15 cellular contexts compared by ENCODE assay signal in genomic region chr5:956178-956761, GRCh38. TPM values are rescaled to one million over a fixed set of nuclear protein-coding genes. Genes with fewer than 3 reads are reported as not detected.
DNase-seq lines count a peak whose midpoint lies in the region; ATAC-seq, FAIRE-seq and TF ChIP-seq lines count a peak whose summit lies in the region.
"Had no signal": no experiment of that assay in that cellular context is flagged by ENCODE, and none has a peak within 500 bp of the region (broad histone marks: within the 10 kb centered on the region; RNA-seq: fewer than 3 reads in every experiment).

No MANE protein-coding gene starts in this region.

- peak overlapping the region in 9 of 11 experiments; percentile 64 to 99 (median 86); a peak in 17 of 22 replicates for H3K4me2 ChIP-seq in BLaER1 treated with 17β-estradiol and CSF1 and Interleukin-3, amounts not matched to agents 10 nM and 100 nM
- peak overlapping the region; percentile 59 for H3K4me2 ChIP-seq in fibroblast of lung (ENCODE audit: extremely low read depth, insufficient read depth, low read length)

- CTCF ChIA-PET in RWPE1 (lab: Yijun Ruan, JAX), result interaction anchor here (0.7 kb wide), 1 partner anchor 10 kb away, joined by 3 read pairs; no protein-coding TSS in a partner anchor

- H2AFZ ChIP-seq in fibroblast of lung (ENCODE audit: low read length), result no peak overlapping the region

- FAIRE-seq in D721Med (lab: Jason Lieb, UNC), result no peak

- no peak overlapping the region for H3K9ac ChIP-seq in BLaER1 treated with 17β-estradiol and CSF1 and Interleukin-3, amounts not matched to agents 10 nM and 100 nM
- H3K9ac ChIP-seq in fibroblast of lung (ENCODE audit: insufficient read depth, low read length), result no peak overlapping the region
- H3K9ac ChIP-seq: KMS-11 had no signal

- H3K36me3 ChIP-seq in BLaER1 treated with 17β-estradiol and CSF1 and Interleukin-3, amounts not matched to agents 10 nM and 100 nM, result no peaks in the 10 kb centered on the region
- no peaks in the 10 kb centered on the region for H3K36me3 ChIP-seq in fibroblast of lung (ENCODE audit: control insufficient read depth, insufficient read depth, low read length)
- H3K36me3 ChIP-seq: heart right ventricle, Peyer's patch, prostate gland had no signal

- peaks cover 69 to 99% (median 77%) of the 10 kb centered on the region in 11 experiments for H3K27me3 ChIP-seq in BLaER1 treated with 17β-estradiol and CSF1 and Interleukin-3, amounts not matched to agents 10 nM and 100 nM
- H3K27me3 ChIP-seq in fibroblast of lung (ENCODE audit: control insufficient read depth, insufficient read depth, low read length), result peaks cover 20% of the 10 kb centered on the region
- H3K27me3 ChIP-seq: Peyer's patch had no signal

- in situ Hi-C loops in GM13976 (cut with MboI; ENCODE audit: low sequenced_read_pairs, unreplicated experiment), result no loop called here

- no peak overlapping the region for H3K4me3 ChIP-seq in BLaER1 treated with 17β-estradiol and CSF1 and Interleukin-3, amounts not matched to agents 10 nM and 100 nM
- no peak overlapping the region for H3K4me3 ChIP-seq in fibroblast of lung (replicated peaks in 1 of 4; ENCODE audit: control extremely low read depth in 1 of 4, insufficient read depth in 1 of 4, low read depth in 3 of 4, low read length in 4 of 4)
- H3K4me3 ChIP-seq: heart right ventricle, Peyer's patch, prostate gland had no signal

- peaks cover 2 to 6% (median 4%) of the 10 kb centered on the region in 11 experiments; a peak in 18 of 22 replicates for H3K9me3 ChIP-seq in BLaER1 treated with 17β-estradiol and CSF1 and Interleukin-3, amounts not matched to agents 10 nM and 100 nM (replicated peaks in 1 of 11)
- H3K9me3 ChIP-seq in fibroblast of lung (ENCODE audit: control insufficient read depth, insufficient read depth, low read depth, low read length), result no peaks in the 10 kb centered on the region
- H3K9me3 ChIP-seq: Peyer's patch, prostate gland had no signal

- H4K20me1 ChIP-seq in BLaER1 treated with 17β-estradiol and CSF1 and Interleukin-3, amounts not matched to agents 10 nM and 100 nM, result peaks cover 0 to 73% (median 8%) of the 10 kb centered on the region in 11 experiments; a peak in 11 of 22 replicates
- H4K20me1 ChIP-seq in fibroblast of lung (ENCODE audit: control insufficient read depth, extremely low read depth, insufficient read depth, low read length), result no peaks in the 10 kb centered on the region

- POLR2A ChIA-PET in RWPE1 (lab: Yijun Ruan, JAX; ENCODE audit: low non-redundant PET), result no interaction called here

- H3K79me2 ChIP-seq in fibroblast of lung (ENCODE audit: control insufficient read depth, insufficient read depth, low read length), result no peaks in the 10 kb centered on the region

- no peak for DNase-seq in RWPE1 (ENCODE audit: low spot score)
- no peak for DNase-seq in fibroblast of lung (ENCODE audit: low read depth in 2 of 2)
- peak; percentile 75 for DNase-seq in posterior vena cava (ENCODE audit: low spot score)
- no peak for DNase-seq in D721Med (ENCODE audit: insufficient read length, low spot score)
- no peak for DNase-seq in GM13976 (ENCODE audit: low spot score)
- DNase-seq: activated gamma-delta T cell, DMS 273 treated with DMSO at 0.1 percent for 48 hours, NCI-H1105 treated with DMSO at 0.1 percent for 48 hours, T-cell had no signal

- no peak for TF ChIP-seq CTCF in RWPE1 (conservative IDR thresholded peaks at IDR 0.05; ENCODE audit: low read depth)
- no peak for TF ChIP-seq CTCF in fibroblast of lung (conservative IDR thresholded peaks at IDR 0.05 in 1 of 2, IDR thresholded peaks at IDR 0.05 in 1 of 2; ENCODE audit: low read depth in 1 of 2, low read length in 2 of 2)
- TF ChIP-seq CTCF in D721Med (IDR thresholded peaks at IDR 0.05; ENCODE audit: insufficient read depth, missing control alignments), result no peak
- no peak for TF ChIP-seq CTCF in GM13976 (IDR thresholded peaks at IDR 0.05; ENCODE audit: borderline replicate concordance, control extremely low read depth, extremely low read depth, insufficient read depth, missing control alignments)

- H3K27ac ChIP-seq in BLaER1 treated with 17β-estradiol and CSF1 and Interleukin-3, amounts not matched to agents 10 nM and 100 nM, result no peak overlapping the region
- H3K27ac ChIP-seq in RWPE1 (peak overlapping the region; percentile 96), fibroblast of lung (ENCODE audit: insufficient read depth, low read length) (peak overlapping the region; percentile 15)
- H3K27ac ChIP-seq: heart right ventricle, KMS-11, prostate gland had no signal

- ATAC-seq in GM21526 (IDR thresholded peaks at IDR 0.05; ENCODE audit: low FRiP score, unreplicated experiment), result no peak

- intact Hi-C loops in posterior vena cava (cut with DNase I), result no loop called here

- peaks cover 26 to 68% (median 63%) of the 10 kb centered on the region in 10 experiments for H3K4me1 ChIP-seq in BLaER1 treated with 17β-estradiol and CSF1 and Interleukin-3, amounts not matched to agents 10 nM and 100 nM
- H3K4me1 ChIP-seq in fibroblast of lung (ENCODE audit: control insufficient read depth, extremely low read depth, insufficient read depth, low read length), result peaks cover 33% of the 10 kb centered on the region
- H3K4me1 ChIP-seq: prostate gland had no signal

RNA-seq across cellular contexts. Expression of gene NKD2, which starts 52.3 kb away (rescaled TPM):
- total RNA-seq in fibroblast of lung (under 0.01 and 0.26 TPM in 2 replicates), posterior vena cava (1 to 10 TPM; 2.7 to 5.0 TPM)
- polyA plus RNA-seq in fibroblast of lung, result 0.29 TPM in 1 of 2 replicates, not detected in the other
- 1.4 TPM in 1 of 2 replicates, not detected in the other for polyA plus RNA-seq in fibroblast of lung (2012)
- polyA minus RNA-seq in fibroblast of lung (ENCODE audit: low replicate concordance), result 0.19 TPM in 1 of 2 replicates, not detected in the other

Comparison
In these comparisons a context has a peak if more than half of its experiments do, and no peak if none do; other contexts are left out.
1. H3K27ac ChIP-seq: peak in RWPE1 (single experiment) and fibroblast of lung (single experiment); none in BLaER1 treated with 17β-estradiol and CSF1 and Interleukin-3, amounts not matched to agents 10 nM and 100 nM (0 of 11).